8 cellular contexts compared by ENCODE assay signal in genomic region chr18:37484893-37485834, GRCh38.
DNase-seq lines count a peak whose midpoint lies in the region; ATAC-seq and TF ChIP-seq lines count a peak whose summit lies in the region.

No MANE protein-coding gene starts in this region.

- no peaks in the 10 kb centered on the region for H3K79me2 ChIP-seq in GM23248 (ENCODE audit: insufficient read depth)

- DNase-seq in AG04449 (ENCODE audit: low read depth, low spot score) (no peak), GM23248 (peak; percentile 60), type B pancreatic cell (ENCODE audit: extremely low spot score, unreplicated experiment) (no peak), NOMO-1 treated with dmso at 0.1 percent for 144 hours (lab: John Stamatoyannopoulos, UW; ENCODE audit: unreplicated experiment) (no peak)
- DNase-seq in activated T-cell treated with anti-CD3 and anti-CD28 coated beads, Interleukin-2, amount 50 U/mL, for 48 hours = peak; percentile 23 to 40

- peaks cover 45% of the 10 kb centered on the region for H3K4me1 Mint-ChIP-seq in type B pancreatic cell (ENCODE audit: unreplicated experiment)

- H3K36me3 ChIP-seq in GM23248 (ENCODE audit: low read depth) = no peaks in the 10 kb centered on the region
- H3K36me3 ChIP-seq in iPS-20b (ENCODE audit: insufficient read depth, low read depth, low read length) = no peaks in the 10 kb centered on the region

- H3K27ac ChIP-seq in GM23248 (no peak overlapping the region), iPS-20b (ENCODE audit: low read length) (no peak overlapping the region)

- no peaks in the 10 kb centered on the region for H4K20me1 ChIP-seq in GM23248 (ENCODE audit: insufficient read depth)

- H3K27ac Mint-ChIP-seq in type B pancreatic cell = no peak overlapping the region

- no peaks in the 10 kb centered on the region for H3K36me3 Mint-ChIP-seq in type B pancreatic cell

- no peaks in the 10 kb centered on the region for H3K9me2 ChIP-seq in GM23248 (ENCODE audit: insufficient read depth)

- H3K4me1 ChIP-seq in GM23248 (ENCODE audit: insufficient read depth) (no peaks in the 10 kb centered on the region), iPS-20b (ENCODE audit: insufficient read depth, low read length) (peaks cover 43% of the 10 kb centered on the region)

- POLR2A ChIA-PET in AG04449 (lab: Yijun Ruan, JAX) = no interaction called here

- peaks cover 84% of the 10 kb centered on the region for H3K27me3 Mint-ChIP-seq in type B pancreatic cell

- in situ Hi-C loops in GM23248 (cut with MboI) = no loop called here

- WGBS in GM23248 (ENCODE audit: low coverage in 1 of 2, low lambda C conversion rate in 2 of 2, missing lambda C conversion rate in 2 of 2), 2 experiments = 7 to 9% methylated on average over 44 to 82 of the region's 102 CpGs

- H3K9ac ChIP-seq in GM23248 (no peak overlapping the region), iPS-20b (ENCODE audit: low read depth, low read length) (peak overlapping the region; percentile 36; the same call in 1 of the 2 replicates)

- no peaks in the 10 kb centered on the region for H3K9me3 Mint-ChIP-seq in type B pancreatic cell

- H3K4me3 Mint-ChIP-seq in type B pancreatic cell = peak overlapping the region; percentile 81

- ATAC-seq in HG03520 (IDR thresholded peaks at IDR 0.05; ENCODE audit: unreplicated experiment) = no peak
- ATAC-seq in GM21526 (IDR thresholded peaks at IDR 0.05; ENCODE audit: low FRiP score, unreplicated experiment) = no peak

- TF ChIP-seq CTCF in AG04449 (IDR thresholded peaks at IDR 0.05; ENCODE audit: insufficient read depth, low read length, missing control alignments) (peak; percentile 20), type B pancreatic cell (conservative IDR thresholded peaks at IDR 0.05) (peak; percentile 71)

- no peak overlapping the region for H3K4me2 ChIP-seq in GM23248 (ENCODE audit: unreplicated experiment)

- H2AFZ ChIP-seq in GM23248 = no peak overlapping the region

- peaks cover 55% of the 10 kb centered on the region for H3K27me3 ChIP-seq in GM23248 (replicated peaks; ENCODE audit: insufficient read depth)
- peaks cover 70% of the 10 kb centered on the region for H3K27me3 ChIP-seq in iPS-20b (ENCODE audit: insufficient read depth, low read length)

- H3K9me3 ChIP-seq in GM23248 (ENCODE audit: low read depth) (no peaks in the 10 kb centered on the region), iPS-20b (ENCODE audit: insufficient read depth, low read depth, low read length) (no peaks in the 10 kb centered on the region)

- H3K4me3 ChIP-seq in AG04449 (ENCODE audit: low read depth, low read length) (no peak overlapping the region), GM23248 (no peak overlapping the region), iPS-20b (ENCODE audit: low read length) (peak overlapping the region; percentile 63)

- H3F3A ChIP-seq in GM23248 (ENCODE audit: insufficient read depth) = no peaks in the 10 kb centered on the region

- CTCF ChIA-PET in AG04449 (lab: Yijun Ruan, JAX) = interaction anchor here (1.1 to 1.8 kb wide), 2 partner anchors 11 kb away, joined by 3 to 10 read pairs; no protein-coding TSS in a partner anchor

Comparison
In these comparisons a context has a peak if more than half of its experiments do, and no peak if none do; other contexts are left out.
1. DNase-seq: peak in GM23248 (single experiment) and activated T-cell treated with anti-CD3 and anti-CD28 coated beads, Interleukin-2, amount 50 U/mL, for 48 hours (2 of 2); none in AG04449 (single experiment), type B pancreatic cell (single experiment) and NOMO-1 treated with dmso at 0.1 percent for 144 hours (single experiment).